In genomic region chr5:142924135-142924883, GRCh38 we compare ENCODE assay signal across 10 cellular contexts.
DNase-seq lines count a peak whose midpoint lies in the region; ATAC-seq and TF ChIP-seq lines count a peak whose summit lies in the region.
"Had no signal": no experiment of that assay in that cellular context is flagged by ENCODE, and none has a peak within 500 bp of the region (broad histone marks: within the 10 kb centered on the region; RNA-seq: fewer than 3 reads in every experiment).

No MANE protein-coding gene starts in this region.

- dilution Hi-C loops in mammary epithelial cell (cut with HindIII; ENCODE audit: low sequenced_read_pairs) = no loop called here

- in situ Hi-C loops in mammary epithelial cell (cut with MboI; ENCODE audit: low sequenced_read_pairs in 2 of 2) = loop anchor here in 1 of 2 donors (10.0 to 25.0 kb wide), 2 partner anchors 80 to 463 kb away; no protein-coding TSS in a partner anchor

- CTCF ChIA-PET in mammary epithelial cell (lab: Charles Lee; ENCODE audit: low non-redundant PET) = no interaction called here
- CTCF ChIA-PET in Calu3 (lab: Charles Lee) = interaction anchor here (1.3 kb wide), 1 partner anchor 211 kb away, joined by 5 read pairs; no protein-coding TSS in a partner anchor

- TF ChIP-seq POLR2A in heart left ventricle (IDR thresholded peaks at IDR 0.05) (no peak), NB4 (IDR thresholded peaks at IDR 0.05; ENCODE audit: extremely low read depth, insufficient read length) (no peak)

- H3K9me3 Mint-ChIP-seq in Calu3 (ENCODE audit: low read depth, unreplicated experiment) = no peaks in the 10 kb centered on the region

- no peak for ATAC-seq in heart left ventricle
- no peak for ATAC-seq in right cardiac atrium
- no peak for ATAC-seq in HG03457 (IDR thresholded peaks at IDR 0.05; ENCODE audit: unreplicated experiment)

- peak in 2 of 12 donors; percentile 14 to 28 for TF ChIP-seq CTCF in heart left ventricle (IDR thresholded peaks at IDR 0.05)
- peak; percentile 27 for TF ChIP-seq CTCF in NB4 (IDR thresholded peaks at IDR 0.05; ENCODE audit: low read depth, low read length)
- TF ChIP-seq CTCF in mammary epithelial cell (conservative IDR thresholded peaks at IDR 0.05 in 1 of 2, IDR thresholded peaks at IDR 0.05 in 1 of 2; ENCODE audit: extremely low read depth in 1 of 2, insufficient read depth in 1 of 2, low read depth in 1 of 2, low read length in 2 of 2) = peak; percentile 18 to 40
- TF ChIP-seq CTCF in Calu3 (IDR thresholded peaks at IDR 0.05; ENCODE audit: unreplicated experiment) = no peak

- H3K4me1 Mint-ChIP-seq in Calu3 (ENCODE audit: low read depth, unreplicated experiment) = peaks cover 63% of the 10 kb centered on the region

- H3K9ac ChIP-seq in mammary epithelial cell (ENCODE audit: insufficient read depth, low read length) (no peak overlapping the region), subcutaneous abdominal adipose tissue (ENCODE audit: low read length in 5 of 5) (no peak overlapping the region)

- no peaks in the 10 kb centered on the region for H4K20me1 ChIP-seq in mammary epithelial cell (ENCODE audit: insufficient read depth, low read length)

- H3K4me1 ChIP-seq in heart left ventricle (peaks cover 4 to 69% (median 51%) of the 10 kb centered on the region in 12 donors), right cardiac atrium (ENCODE audit: control insufficient read depth, insufficient read depth, low read length) (no peaks in the 10 kb centered on the region), mammary epithelial cell (ENCODE audit: insufficient read depth, low read length) (peaks cover 14% of the 10 kb centered on the region), subcutaneous abdominal adipose tissue (ENCODE audit: control insufficient read depth in 5 of 5, insufficient read depth in 5 of 5, low read length in 5 of 5) (peaks cover 5 to 56% (median 32%) of the 10 kb centered on the region in 5 donors)

- intact Hi-C loops in heart left ventricle (cut with DNase I) (loop anchor here (2.0 to 10.0 kb wide), 11 partner anchors 38 to 1220 kb away; partner anchors contain the start of gene NR3C1 (in 7 of the 10)), right cardiac atrium (cut with DNase I) (loop anchor here in 2 of 4 donors (5.0 kb wide), 1 partner anchor 38 kb away; no protein-coding TSS in a partner anchor), mammary epithelial cell (cut with micrococcal nuclease) (loop anchor here (2.0 to 10.0 kb wide), 8 partner anchors 40 to 1258 kb away; no protein-coding TSS in a partner anchor), Calu3 (cut with micrococcal nuclease; ENCODE audit: unreplicated experiment) (no loop called here)

- H3K4me3 Mint-ChIP-seq in Calu3 (ENCODE audit: low read depth, unreplicated experiment) = no peak overlapping the region

- no peak overlapping the region for H3K4me3 ChIP-seq in heart left ventricle
- H3K4me3 ChIP-seq in right cardiac atrium (ENCODE audit: low read length) = no peak overlapping the region
- no peak overlapping the region for H3K4me3 ChIP-seq in NB4 (ENCODE audit: low read depth, low read length)
- H3K4me3 ChIP-seq in mammary epithelial cell (replicated peaks in 1 of 3; ENCODE audit: insufficient read depth in 1 of 3, low read depth in 2 of 3, low read length in 3 of 3) = no peak overlapping the region
- H3K4me3 ChIP-seq in subcutaneous abdominal adipose tissue (ENCODE audit: low read depth in 1 of 5, low read length in 5 of 5) = no peak overlapping the region
- H3K4me3 ChIP-seq: lung had no signal

- H3K36me3 ChIP-seq in heart left ventricle (peaks cover 0 to 12% (median 5%) of the 10 kb centered on the region in 9 donors), mammary epithelial cell (ENCODE audit: insufficient read depth, low read length) (no peaks in the 10 kb centered on the region), subcutaneous abdominal adipose tissue (ENCODE audit: control insufficient read depth in 5 of 5, insufficient read depth in 5 of 5, low read length in 5 of 5) (no peaks in the 10 kb centered on the region)

- H3K27ac ChIP-seq in heart left ventricle (peak overlapping the region in 10 of 12 donors; percentile 12 to 87 (median 76)), right cardiac atrium (ENCODE audit: low read length) (no peak overlapping the region), mammary epithelial cell (ENCODE audit: insufficient read depth, low read depth, low read length) (no peak overlapping the region), subcutaneous abdominal adipose tissue (ENCODE audit: low read depth, low read length) (peak overlapping the region; percentile 87)

- no peaks in the 10 kb centered on the region for H3K27me3 Mint-ChIP-seq in Calu3 (ENCODE audit: unreplicated experiment)

- no peaks in the 10 kb centered on the region for H3K79me2 ChIP-seq in mammary epithelial cell (ENCODE audit: insufficient read depth, low read length)

- no peak overlapping the region for H2AFZ ChIP-seq in mammary epithelial cell (ENCODE audit: low read depth, low read length)

- H3K27ac Mint-ChIP-seq in Calu3 (ENCODE audit: unreplicated experiment) = no peak overlapping the region

- WGBS in heart left ventricle, 4 donors = 90 to 96% (median 95%) methylated on average over 1 of the region's 1 CpG
- WGBS in right cardiac atrium = 88% methylated on average over 1 of the region's 1 CpG
- WGBS in mammary epithelial cell (ENCODE audit: low coverage, missing lambda C conversion rate) = 100% methylated on average over 1 of the region's 1 CpG

- H3K27me3 ChIP-seq in heart left ventricle (no peaks in the 10 kb centered on the region), right cardiac atrium (ENCODE audit: control insufficient read depth, insufficient read depth) (no peaks in the 10 kb centered on the region), mammary epithelial cell (ENCODE audit: insufficient read depth, low read length) (no peaks in the 10 kb centered on the region), subcutaneous abdominal adipose tissue (ENCODE audit: control insufficient read depth in 5 of 5, insufficient read depth in 4 of 5, low read length in 5 of 5) (no peaks in the 10 kb centered on the region)

- H3K36me3 Mint-ChIP-seq in Calu3 (ENCODE audit: insufficient read depth, unreplicated experiment) = peaks cover 28% of the 10 kb centered on the region

- BruUV-seq in mammary epithelial cell (replicated peaks; lab: Mats Ljungman, UMichigan) (no TSS peak), Calu3 (replicated peaks; lab: Mats Ljungman, UMichigan) (no TSS peak)

- H3K9me3 ChIP-seq in heart left ventricle = no peaks in the 10 kb centered on the region
- no peaks in the 10 kb centered on the region for H3K9me3 ChIP-seq in right cardiac atrium (ENCODE audit: control insufficient read depth, low read length)
- H3K9me3 ChIP-seq in mammary epithelial cell (replicated peaks; ENCODE audit: insufficient read depth, low read length) = no peaks in the 10 kb centered on the region
- H3K9me3 ChIP-seq in subcutaneous abdominal adipose tissue (ENCODE audit: control insufficient read depth in 5 of 5, low read length in 5 of 5) = no peaks in the 10 kb centered on the region

- no peak overlapping the region for H3K4me2 ChIP-seq in mammary epithelial cell (ENCODE audit: insufficient read depth, low read depth, low read length)

- DNase-seq in heart left ventricle (no peak), right cardiac atrium (no peak), NB4 (ENCODE audit: low read depth) (peak; percentile 78), mammary epithelial cell (no peak), Calu3 (no peak), NCI-H1436 (lab: John Stamatoyannopoulos, UW) (no peak)
- DNase-seq: stimulated activated CD4-positive, alpha-beta T cell treated with anti-CD3 and anti-CD28 coated beads, Interleukin-2, amount 100 ng/mL, for 24 hours had no signal

Comparison
In these comparisons a context has a peak if more than half of its experiments do, and no peak if none do; other contexts are left out.
1. H3K27ac ChIP-seq: peak in heart left ventricle (10 of 12) and subcutaneous abdominal adipose tissue (single experiment); none in right cardiac atrium (single experiment) and mammary epithelial cell (single experiment).